Comparison of ENCODE assay signal across 9 cellular contexts in the genomic region with DNA sequence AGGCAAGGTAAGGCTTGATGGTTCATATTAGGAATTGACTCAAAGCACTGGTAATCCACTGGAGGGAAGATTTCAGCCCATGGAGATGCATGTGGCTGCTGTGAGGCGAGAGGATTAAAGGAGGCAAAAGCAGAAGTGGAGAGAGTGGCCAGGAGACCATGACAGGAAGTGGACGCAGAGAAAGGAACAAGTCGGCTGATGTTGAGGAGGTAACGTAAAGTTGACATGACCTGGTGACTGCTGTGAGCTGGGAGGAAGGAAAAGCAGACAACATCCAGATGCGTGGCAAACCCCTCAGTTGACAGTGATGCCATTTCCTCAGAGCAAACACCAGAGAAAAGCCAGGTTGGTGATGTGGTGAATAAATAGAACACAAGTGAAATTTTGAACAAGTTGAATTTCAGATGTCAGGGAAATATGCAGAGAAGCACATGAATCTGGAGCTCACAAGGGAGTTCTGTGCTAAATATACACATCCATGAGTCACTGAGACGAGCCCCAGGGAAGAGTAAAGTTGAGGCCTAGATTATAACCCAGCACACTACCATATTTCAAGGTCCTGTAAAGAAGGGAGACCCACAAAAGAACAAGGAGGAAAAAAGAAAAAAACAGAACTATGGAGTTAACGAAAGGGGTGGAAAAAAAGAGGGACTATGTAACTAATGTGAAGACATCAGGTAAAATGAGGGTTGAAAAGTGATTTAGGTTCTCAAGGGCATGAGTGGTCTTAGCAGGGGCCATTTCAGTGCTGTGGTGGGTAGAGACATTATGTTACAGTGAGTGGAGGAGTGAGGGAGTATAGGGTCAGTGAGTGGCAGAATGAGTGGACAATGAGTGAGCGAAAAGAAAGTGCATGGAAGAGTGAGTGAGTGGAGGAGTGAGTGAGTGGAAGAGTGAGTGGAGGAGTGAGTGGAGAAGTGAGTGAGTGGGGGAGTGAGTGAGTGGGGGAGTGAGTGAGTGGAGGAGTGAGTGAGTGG.
DNase-seq lines count a peak whose midpoint lies in the region; ATAC-seq lines count a peak whose summit lies in the region.
"Had no signal": no experiment of that assay in that cellular context is flagged by ENCODE, and none has a peak within 500 bp of the region (broad histone marks: within the 10 kb centered on the region; RNA-seq: fewer than 3 reads in every experiment).

No MANE protein-coding gene starts in this region.

- H3K27ac Mint-ChIP-seq in T-helper 17 cell, result no peak overlapping the region

- ATAC-seq in GM19043 (IDR thresholded peaks at IDR 0.05; ENCODE audit: low read depth, unreplicated experiment) (peak; percentile 53), HG02981 (IDR thresholded peaks at IDR 0.05; ENCODE audit: unreplicated experiment) (peak; percentile 53), T-helper 17 cell (peak; percentile 40)
- ATAC-seq: foreskin keratinocyte had no signal

- no peaks in the 10 kb centered on the region for H3K36me3 Mint-ChIP-seq in T-helper 17 cell (ENCODE audit: low read depth)

- H3K4me1 Mint-ChIP-seq in T-helper 17 cell, result peaks cover 20% of the 10 kb centered on the region

- H3K9me3 ChIP-seq in T-helper 17 cell (ENCODE audit: control insufficient read depth, low read length, poor library complexity, severe bottlenecking), result no peaks in the 10 kb centered on the region

- H3K27me3 Mint-ChIP-seq in T-helper 17 cell, result no peaks in the 10 kb centered on the region

- no peak overlapping the region for H3K4me3 Mint-ChIP-seq in T-helper 17 cell

- no peak for DNase-seq in T-helper 17 cell
- DNase-seq in putamen (ENCODE audit: low spot score), result peak; percentile 37
- DNase-seq in DMS53 treated with DMSO at 0.1 percent for 48 hours (lab: John Stamatoyannopoulos, UW; ENCODE audit: unreplicated experiment), result no peak
- no peak for DNase-seq in stimulated activated CD4-positive, alpha-beta T cell treated with anti-CD3 and anti-CD28 coated beads, Interleukin-12 subunit alpha, Interleukin-12 subunit beta, amount 100 ng/mL, for 4 hours
- DNase-seq in NCI-H2029 treated with DMSO at 0.1 percent for 48 hours (lab: John Stamatoyannopoulos, UW), result no peak
- no peak for DNase-seq in SK-N-DZ (ENCODE audit: low spot score)
- DNase-seq: foreskin keratinocyte had no signal
